ENCODE assay signal across 8 cellular contexts in the genomic region with DNA sequence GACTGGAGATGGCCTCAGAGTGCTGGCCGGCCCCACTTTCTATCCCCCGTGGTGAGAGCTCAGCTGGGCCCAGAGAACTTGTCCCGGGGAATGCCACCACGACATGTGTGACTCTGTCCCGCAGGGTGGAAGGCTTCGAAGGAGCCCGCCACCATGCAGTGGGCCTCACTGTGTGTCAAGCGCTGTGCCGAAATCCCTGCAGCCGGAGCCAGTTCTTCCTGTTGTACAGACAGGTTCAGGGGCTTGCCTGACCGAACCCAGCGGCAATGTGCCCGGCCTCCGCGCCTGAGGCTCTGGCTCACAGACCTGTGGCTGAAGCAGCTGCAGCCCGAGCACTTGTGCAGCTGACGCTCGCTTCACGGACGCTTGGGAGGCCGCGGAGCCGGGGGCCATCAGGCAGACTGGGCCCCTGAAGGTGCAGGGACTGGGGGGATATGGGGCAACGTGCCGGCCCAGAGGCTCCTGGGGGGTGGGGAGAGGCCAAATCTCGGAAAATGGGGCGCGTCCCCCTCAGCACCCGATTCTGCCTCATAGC. TPM values are rescaled to one million over a fixed set of nuclear protein-coding genes. Genes with fewer than 3 reads are reported as not detected.
DNase-seq lines count a peak whose midpoint lies in the region; ATAC-seq, FAIRE-seq and TF ChIP-seq lines count a peak whose summit lies in the region.

No MANE protein-coding gene starts in this region.

- no peak for TF ChIP-seq POLR2A in K562 (conservative IDR thresholded peaks at IDR 0.05)

- 0 out of 2 replicates have a peak, but pooled peaks cover 6% of the 10 kb centered on the region for H4K20me1 ChIP-seq in K562 (replicated peaks; ENCODE audit: control insufficient read depth, insufficient read depth, low read length)

- peaks cover 6% of the 10 kb centered on the region for H3K9me3 ChIP-seq in K562 (replicated peaks; ENCODE audit: control insufficient read depth, insufficient read depth, low read depth, low read length)

- TF ChIP-seq RAD21 in K562 (CRISPR knock-in tag; conservative IDR thresholded peaks at IDR 0.05 in 1 of 2, IDR thresholded peaks at IDR 0.05 in 1 of 2) = no peak

- in situ Hi-C loops in K562 (cut with MboI) = loop anchor here (5.0 kb wide), 1 partner anchor 270 kb away; no protein-coding TSS in a partner anchor

- POLR2A ChIA-PET in K562 (lab: Yijun Ruan, JAX) = interaction anchor here (0.7 to 42.4 kb wide), 25 partner anchors 13 to 359 kb away, joined by 3 to 1041 read pairs (median 3); partner anchors contain the start of gene TOP3B

- H3K4me3 ChIP-seq in K562 = peak overlapping the region; percentile 66

- FAIRE-seq in K562 (lab: Jason Lieb, UNC) = no peak

- 33% methylated on average over 29 of the region's 29 CpGs for WGBS in K562 (ENCODE audit: insufficient coverage, low coverage, missing lambda C conversion rate)

- H3K36me3 ChIP-seq in K562 (ENCODE audit: control insufficient read depth, insufficient read depth, low read length) = peaks cover 10% of the 10 kb centered on the region

- H3K9me1 ChIP-seq in K562 (ENCODE audit: control insufficient read depth, insufficient read depth, low read length) = peaks cover 7% of the 10 kb centered on the region

- H2AFZ ChIP-seq in K562 (ENCODE audit: low read depth, low read length) = peak overlapping the region; percentile 93

- 0 out of 6 replicates have a peak, but pooled peaks of 1 of the 3 experiments have one; percentile 1 for TF ChIP-seq CTCF in K562 (IDR thresholded peaks at IDR 0.05 in 2 of 3, conservative IDR thresholded peaks at IDR 0.05 in 1 of 3; ENCODE audit: insufficient read depth in 2 of 3, low read depth in 1 of 3, low read length in 3 of 3)

- H3K4me1 ChIP-seq in K562 (replicated peaks in 1 of 2; ENCODE audit: control insufficient read depth in 2 of 2, insufficient read depth in 2 of 2, low read length in 2 of 2) = peaks cover 34 to 48% of the 10 kb centered on the region in 2 experiments

- no TSS peak for BruUV-seq in K562 (replicated peaks; lab: Mats Ljungman, UMichigan)

- peak; percentile 53 for ATAC-seq in K562
- ATAC-seq in HG02885 (IDR thresholded peaks at IDR 0.05; ENCODE audit: poor library complexity, unreplicated experiment) = no peak

- intact Hi-C loops in K562 (cut with micrococcal nuclease) = loop anchor here (2.0 kb wide), 2 partner anchors 13 to 239 kb away; no protein-coding TSS in a partner anchor

- H3K79me2 ChIP-seq in K562 (ENCODE audit: control insufficient read depth, insufficient read depth, low read length) = peaks cover 36% of the 10 kb centered on the region

- H3K27ac ChIP-seq in K562 (ENCODE audit: extremely low read depth, low read depth, low read length) = peak overlapping the region; percentile 68

- H3K27me3 ChIP-seq in K562 (ENCODE audit: control insufficient read depth in 2 of 2, insufficient read depth in 2 of 2, low read length in 2 of 2) = no peaks in the 10 kb centered on the region

- peak; percentile 52 for DNase-seq in NCI-H2227 (lab: John Stamatoyannopoulos, UW; ENCODE audit: unreplicated experiment)
- DNase-seq in NCI-H2227 treated with DMSO at 0.1 percent for 48 hours (lab: John Stamatoyannopoulos, UW) = no peak
- peak; percentile 48 for DNase-seq in OCI-M1 (lab: John Stamatoyannopoulos, UW)
- DNase-seq in K562 (ENCODE audit: extremely low read depth in 1 of 4, low spot score in 3 of 4) = peak in 2 of 4 experiments; percentile 78 to 83
- DNase-seq in inferior parietal cortex (ENCODE audit: extremely low spot score) = peak; percentile 17
- DNase-seq in stimulated activated CD4-positive, alpha-beta T cell treated with anti-CD3 and anti-CD28 coated beads, Interleukin-15, amount 100 ng/mL, for 24 hours = peak; percentile 34
- no peak for DNase-seq in NCI-H446 treated with DMSO at 0.1 percent for 48 hours (lab: John Stamatoyannopoulos, UW)

- CTCF ChIA-PET in K562 (lab: Yijun Ruan, JAX; ENCODE audit: low intra/inter-chr PET ratio) = interaction anchor here (0.5 to 4.8 kb wide), 7 partner anchors 14 to 246 kb away, joined by 3 to 114 read pairs (median 6); no protein-coding TSS in a partner anchor

- no peak for TF ChIP-seq EP300 in K562 (IDR thresholded peaks at IDR 0.05; ENCODE audit: low read length)

- H3K4me2 ChIP-seq in K562 (ENCODE audit: insufficient read depth, low read length) = peak overlapping the region; percentile 95

- peak overlapping the region; percentile 71 to 96 for H3K9ac ChIP-seq in K562 (ENCODE audit: insufficient read depth in 1 of 2, low read depth in 2 of 2, low read length in 2 of 2)

TF ChIP-seq in K562, 482 proteins besides CTCF, POLR2A, EP300 and RAD21 (continues in another document):
- no peak for TF ChIP-seq RBM34 (IDR thresholded peaks at IDR 0.05; ENCODE audit: borderline replicate concordance, insufficient read depth, low read length)
- TF ChIP-seq MCM2 (IDR thresholded peaks at IDR 0.05; ENCODE audit: low read depth) = no peak
- TF ChIP-seq CHD4 (IDR thresholded peaks at IDR 0.05; ENCODE audit: insufficient read depth, insufficient replicate concordance, low read depth, low read length, poor library complexity, severe bottlenecking) = peak; percentile 82
- no peak for TF ChIP-seq ZNF316 (IDR thresholded peaks at IDR 0.05)
- TF ChIP-seq HDAC8 (tag; IDR thresholded peaks at IDR 0.05) = no peak
- peak; percentile 3 for TF ChIP-seq SP2 (IDR thresholded peaks at IDR 0.05; ENCODE audit: extremely low read depth, low read depth, low read length, poor library complexity, severe bottlenecking)
- TF ChIP-seq ZKSCAN1 (IDR thresholded peaks at IDR 0.05; ENCODE audit: low read depth, low read length) = peak; percentile 44; the same call in 1 of the 2 replicates
- peak; percentile 91 for TF ChIP-seq RBBP5 (IDR thresholded peaks at IDR 0.05; ENCODE audit: borderline replicate concordance, insufficient read depth, low read length, poor library complexity, severe bottlenecking)
- TF ChIP-seq CHD1 (IDR thresholded peaks at IDR 0.05; ENCODE audit: low read length) = peak; percentile 90

RNA-seq across cellular contexts. Expression of gene PPM1F, which starts 0.7 kb away (rescaled TPM):
- 103 and 226 TPM in 2 replicates for total RNA-seq in K562 (2011; cell fraction: chromatin; rRNA removed; ENCODE audit: low replicate concordance)
- total RNA-seq in K562 (2011; cell fraction: nucleolus; rRNA removed) = 122 and 135 TPM in 2 replicates
- total RNA-seq in K562 (2011; cell fraction: nucleoplasm; rRNA removed) = 120 and 153 TPM in 2 replicates
- total RNA-seq in K562 (2014; rRNA removed) (132 and 153 TPM in 2 replicates), K562 (2014; rRNA removed; fragmentation: Illumina TruSeq; extraction: Trizol) (33.1 and 36.9 TPM in 2 replicates), K562 (2015; rRNA removed; fragmentation: Illumina TruSeq; extraction: Trizol) (74.6 and 75.0 TPM in 2 replicates), K562 (2021) (157 and 159 TPM in 2 replicates)
- polyA plus RNA-seq in K562 (2011; rRNA removed) (64.0 and 73.1 TPM in 2 replicates), K562 (2014; fragmentation: Illumina TruSeq; extraction: Trizol) (53.8 and 92.1 TPM in 2 replicates), K562 (2014; fragmentation: Nextera tagmentation; extraction: Ambion mirVana) (1 to 10 TPM; 2.1 to 4.5 TPM), K562 (2014; rRNA removed) (110 and 121 TPM in 2 replicates)
- polyA plus RNA-seq in K562 (2011; cell fraction: cytosol; rRNA removed) = 74.8 and 124 TPM in 2 replicates
- 187 and 284 TPM in 2 replicates for polyA plus RNA-seq in K562 (2011; cell fraction: nucleus; rRNA removed)
- polyA plus RNA-seq in K562 (2012) = 81.6 and 118 TPM in 2 replicates
- 29.5 and 43.3 TPM in 2 replicates for polyA minus RNA-seq in K562 (2011; rRNA and poly(A)+ RNA removed)
- polyA minus RNA-seq in K562 (2011; cell fraction: cytosol; rRNA and poly(A)+ RNA removed) = 53.3 and 68.1 TPM in 2 replicates
- 34.9 and 45.5 TPM in 2 replicates for polyA minus RNA-seq in K562 (2011; cell fraction: nucleus; rRNA and poly(A)+ RNA removed)

RNA-seq across cellular contexts. Expression of gene TOP3B, which starts 30.6 kb away (rescaled TPM):
- total RNA-seq in K562 (2011; cell fraction: chromatin; rRNA removed; ENCODE audit: low replicate concordance) = 654 and 1,271 TPM in 2 replicates
- 667 and 676 TPM in 2 replicates for total RNA-seq in K562 (2011; cell fraction: nucleolus; rRNA removed)
- 562 and 595 TPM in 2 replicates for total RNA-seq in K562 (2011; cell fraction: nucleoplasm; rRNA removed)
- total RNA-seq in K562 (2014; rRNA removed) = 168 and 209 TPM in 2 replicates
- total RNA-seq in K562 (2014; rRNA removed; fragmentation: Illumina TruSeq; extraction: Trizol) = 70.7 and 93.0 TPM in 2 replicates
- 132 and 135 TPM in 2 replicates for total RNA-seq in K562 (2015; rRNA removed; fragmentation: Illumina TruSeq; extraction: Trizol)
- 182 and 188 TPM in 2 replicates for total RNA-seq in K562 (2021)
- 77.5 and 115 TPM in 2 replicates for polyA plus RNA-seq in K562 (2011; rRNA removed)
- 70.1 and 77.8 TPM in 2 replicates for polyA plus RNA-seq in K562 (2011; cell fraction: cytosol; rRNA removed)
- 984 and 1,286 TPM in 2 replicates for polyA plus RNA-seq in K562 (2011; cell fraction: nucleus; rRNA removed)
- polyA plus RNA-seq in K562 (2012) = 96.9 and 122 TPM in 2 replicates
- 112 and 123 TPM in 2 replicates for polyA plus RNA-seq in K562 (2014; fragmentation: Illumina TruSeq; extraction: Trizol)
- 10 to 100 TPM in 1 of 2 experiments, 1 to 10 TPM in 1; 3.0 to 11.5 TPM for polyA plus RNA-seq in K562 (2014; fragmentation: Nextera tagmentation; extraction: Ambion mirVana)
- 153 and 161 TPM in 2 replicates for polyA plus RNA-seq in K562 (2014; rRNA removed)
- 98.9 and 108 TPM in 2 replicates for polyA minus RNA-seq in K562 (2011; rRNA and poly(A)+ RNA removed)
- polyA minus RNA-seq in K562 (2011; cell fraction: cytosol; rRNA and poly(A)+ RNA removed) = 76.3 and 79.3 TPM in 2 replicates
- polyA minus RNA-seq in K562 (2011; cell fraction: nucleus; rRNA and poly(A)+ RNA removed) = 248 and 295 TPM in 2 replicates

Comparison
In these comparisons a context has a peak if more than half of its experiments do, and no peak if none do; other contexts are left out.
1. DNase-seq: peak in NCI-H2227 (single experiment), OCI-M1 (single experiment), inferior parietal cortex (single experiment) and stimulated activated CD4-positive, alpha-beta T cell treated with anti-CD3 and anti-CD28 coated beads, Interleukin-15, amount 100 ng/mL, for 24 hours (single experiment); none in NCI-H2227 treated with DMSO at 0.1 percent for 48 hours (single experiment) and NCI-H446 treated with DMSO at 0.1 percent for 48 hours (single experiment).